ENCODE assay signal across 1 cellular context in genomic region chr5:77640577-77641396, GRCh38.
TF ChIP-seq lines count a peak whose summit lies in the region.

No MANE protein-coding gene starts in this region.

TF ChIP-seq in GM12878, 131 proteins besides CTCF, POLR2A, EP300 and RAD21:
- TF ChIP-seq, protein P1, sequence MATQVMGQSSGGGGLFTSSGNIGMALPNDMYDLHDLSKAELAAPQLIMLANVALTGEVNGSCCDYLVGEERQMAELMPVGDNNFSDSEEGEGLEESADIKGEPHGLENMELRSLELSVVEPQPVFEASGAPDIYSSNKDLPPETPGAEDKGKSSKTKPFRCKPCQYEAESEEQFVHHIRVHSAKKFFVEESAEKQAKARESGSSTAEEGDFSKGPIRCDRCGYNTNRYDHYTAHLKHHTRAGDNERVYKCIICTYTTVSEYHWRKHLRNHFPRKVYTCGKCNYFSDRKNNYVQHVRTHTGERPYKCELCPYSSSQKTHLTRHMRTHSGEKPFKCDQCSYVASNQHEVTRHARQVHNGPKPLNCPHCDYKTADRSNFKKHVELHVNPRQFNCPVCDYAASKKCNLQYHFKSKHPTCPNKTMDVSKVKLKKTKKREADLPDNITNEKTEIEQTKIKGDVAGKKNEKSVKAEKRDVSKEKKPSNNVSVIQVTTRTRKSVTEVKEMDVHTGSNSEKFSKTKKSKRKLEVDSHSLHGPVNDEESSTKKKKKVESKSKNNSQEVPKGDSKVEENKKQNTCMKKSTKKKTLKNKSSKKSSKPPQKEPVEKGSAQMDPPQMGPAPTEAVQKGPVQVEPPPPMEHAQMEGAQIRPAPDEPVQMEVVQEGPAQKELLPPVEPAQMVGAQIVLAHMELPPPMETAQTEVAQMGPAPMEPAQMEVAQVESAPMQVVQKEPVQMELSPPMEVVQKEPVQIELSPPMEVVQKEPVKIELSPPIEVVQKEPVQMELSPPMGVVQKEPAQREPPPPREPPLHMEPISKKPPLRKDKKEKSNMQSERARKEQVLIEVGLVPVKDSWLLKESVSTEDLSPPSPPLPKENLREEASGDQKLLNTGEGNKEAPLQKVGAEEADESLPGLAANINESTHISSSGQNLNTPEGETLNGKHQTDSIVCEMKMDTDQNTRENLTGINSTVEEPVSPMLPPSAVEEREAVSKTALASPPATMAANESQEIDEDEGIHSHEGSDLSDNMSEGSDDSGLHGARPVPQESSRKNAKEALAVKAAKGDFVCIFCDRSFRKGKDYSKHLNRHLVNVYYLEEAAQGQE (IDR thresholded peaks at IDR 0.05; ENCODE audit: low read depth, low read length): no peak
- TF ChIP-seq RBBP5 (conservative IDR thresholded peaks at IDR 0.05): no peak
- TF ChIP-seq TCF3 (IDR thresholded peaks at IDR 0.05; ENCODE audit: borderline replicate concordance, insufficient read depth, low read depth, low read length): no peak
- no peak for TF ChIP-seq ATF2 (IDR thresholded peaks at IDR 0.05; ENCODE audit: low read length)
- TF ChIP-seq SUZ12 (IDR thresholded peaks at IDR 0.05; ENCODE audit: unreplicated experiment): peak; percentile 51
- TF ChIP-seq NFIC (IDR thresholded peaks at IDR 0.05; ENCODE audit: low read depth, low read length): no peak
